Comparison of ENCODE assay signal across 1 cellular context in the genomic region with DNA sequence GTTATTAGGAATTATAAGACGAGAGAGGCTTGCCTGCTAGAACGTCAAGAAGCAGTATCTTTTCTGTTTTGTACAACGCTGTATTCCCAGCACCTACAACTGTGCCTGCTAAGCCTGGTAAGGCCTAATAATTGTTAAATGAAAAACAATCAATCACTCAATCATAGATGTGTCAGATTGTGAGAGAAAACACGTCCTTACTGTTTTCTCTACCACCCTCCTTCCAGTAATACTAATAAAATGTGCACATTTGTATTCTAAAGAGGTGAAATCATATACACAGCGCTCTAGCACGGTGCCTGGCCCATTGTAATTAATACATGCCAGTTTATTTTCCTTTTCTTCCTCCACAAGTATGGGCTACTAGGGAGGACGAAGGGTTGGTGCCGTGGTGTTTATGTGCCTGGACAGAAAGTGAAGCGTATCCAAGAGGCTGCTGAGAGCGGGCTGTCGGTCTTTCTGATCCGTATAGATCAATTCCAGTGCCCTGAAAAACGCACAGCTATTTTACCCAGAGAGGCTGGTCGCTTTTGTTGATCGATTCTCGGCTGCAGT.
TF ChIP-seq lines count a peak whose summit lies in the region.

No MANE protein-coding gene starts in this region.

TF ChIP-seq in HepG2, 621 proteins besides CTCF, POLR2A, EP300 and RAD21 (continued from another document):
- TF ChIP-seq ZMYM2 (CRISPR knock-in tag; IDR thresholded peaks at IDR 0.05) (no peak), CENPX (CRISPR knock-in tag; IDR thresholded peaks at IDR 0.05) (no peak), ZNF138 (CRISPR knock-in tag; IDR thresholded peaks at IDR 0.05; ENCODE audit: low read depth) (no peak), U2AF1 (optimal IDR thresholded peaks at IDR 0.05; ENCODE audit: low read depth, low read length) (no peak), ZBTB38 (CRISPR knock-in tag; IDR thresholded peaks at IDR 0.05) (no peak), MBNL3 (CRISPR knock-in tag; conservative IDR thresholded peaks at IDR 0.05) (no peak), REPIN1 (CRISPR knock-in tag; IDR thresholded peaks at IDR 0.05; ENCODE audit: borderline replicate concordance, low read depth) (no peak)
- TF ChIP-seq, protein P1, sequence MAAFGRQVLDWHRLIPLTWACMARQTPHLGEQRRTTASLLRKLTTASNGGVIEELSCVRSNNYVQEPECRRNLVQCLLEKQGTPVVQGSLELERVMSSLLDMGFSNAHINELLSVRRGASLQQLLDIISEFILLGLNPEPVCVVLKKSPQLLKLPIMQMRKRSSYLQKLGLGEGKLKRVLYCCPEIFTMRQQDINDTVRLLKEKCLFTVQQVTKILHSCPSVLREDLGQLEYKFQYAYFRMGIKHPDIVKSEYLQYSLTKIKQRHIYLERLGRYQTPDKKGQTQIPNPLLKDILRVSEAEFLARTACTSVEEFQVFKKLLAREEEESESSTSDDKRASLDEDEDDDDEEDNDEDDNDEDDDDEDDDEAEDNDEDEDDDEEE (CRISPR knock-in tag; IDR thresholded peaks at IDR 0.05) = no peak
- TF ChIP-seq, protein P2, sequence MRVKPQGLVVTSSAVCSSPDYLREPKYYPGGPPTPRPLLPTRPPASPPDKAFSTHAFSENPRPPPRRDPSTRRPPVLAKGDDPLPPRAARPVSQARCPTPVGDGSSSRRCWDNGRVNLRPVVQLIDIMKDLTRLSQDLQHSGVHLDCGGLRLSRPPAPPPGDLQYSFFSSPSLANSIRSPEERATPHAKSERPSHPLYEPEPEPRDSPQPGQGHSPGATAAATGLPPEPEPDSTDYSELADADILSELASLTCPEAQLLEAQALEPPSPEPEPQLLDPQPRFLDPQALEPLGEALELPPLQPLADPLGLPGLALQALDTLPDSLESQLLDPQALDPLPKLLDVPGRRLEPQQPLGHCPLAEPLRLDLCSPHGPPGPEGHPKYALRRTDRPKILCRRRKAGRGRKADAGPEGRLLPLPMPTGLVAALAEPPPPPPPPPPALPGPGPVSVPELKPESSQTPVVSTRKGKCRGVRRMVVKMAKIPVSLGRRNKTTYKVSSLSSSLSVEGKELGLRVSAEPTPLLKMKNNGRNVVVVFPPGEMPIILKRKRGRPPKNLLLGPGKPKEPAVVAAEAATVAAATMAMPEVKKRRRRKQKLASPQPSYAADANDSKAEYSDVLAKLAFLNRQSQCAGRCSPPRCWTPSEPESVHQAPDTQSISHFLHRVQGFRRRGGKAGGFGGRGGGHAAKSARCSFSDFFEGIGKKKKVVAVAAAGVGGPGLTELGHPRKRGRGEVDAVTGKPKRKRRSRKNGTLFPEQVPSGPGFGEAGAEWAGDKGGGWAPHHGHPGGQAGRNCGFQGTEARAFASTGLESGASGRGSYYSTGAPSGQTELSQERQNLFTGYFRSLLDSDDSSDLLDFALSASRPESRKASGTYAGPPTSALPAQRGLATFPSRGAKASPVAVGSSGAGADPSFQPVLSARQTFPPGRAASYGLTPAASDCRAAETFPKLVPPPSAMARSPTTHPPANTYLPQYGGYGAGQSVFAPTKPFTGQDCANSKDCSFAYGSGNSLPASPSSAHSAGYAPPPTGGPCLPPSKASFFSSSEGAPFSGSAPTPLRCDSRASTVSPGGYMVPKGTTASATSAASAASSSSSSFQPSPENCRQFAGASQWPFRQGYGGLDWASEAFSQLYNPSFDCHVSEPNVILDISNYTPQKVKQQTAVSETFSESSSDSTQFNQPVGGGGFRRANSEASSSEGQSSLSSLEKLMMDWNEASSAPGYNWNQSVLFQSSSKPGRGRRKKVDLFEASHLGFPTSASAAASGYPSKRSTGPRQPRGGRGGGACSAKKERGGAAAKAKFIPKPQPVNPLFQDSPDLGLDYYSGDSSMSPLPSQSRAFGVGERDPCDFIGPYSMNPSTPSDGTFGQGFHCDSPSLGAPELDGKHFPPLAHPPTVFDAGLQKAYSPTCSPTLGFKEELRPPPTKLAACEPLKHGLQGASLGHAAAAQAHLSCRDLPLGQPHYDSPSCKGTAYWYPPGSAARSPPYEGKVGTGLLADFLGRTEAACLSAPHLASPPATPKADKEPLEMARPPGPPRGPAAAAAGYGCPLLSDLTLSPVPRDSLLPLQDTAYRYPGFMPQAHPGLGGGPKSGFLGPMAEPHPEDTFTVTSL (CRISPR knock-in tag; IDR thresholded peaks at IDR 0.05; ENCODE audit: borderline replicate concordance) = no peak
